1 cellular context compared by ENCODE assay signal in the genomic region with DNA sequence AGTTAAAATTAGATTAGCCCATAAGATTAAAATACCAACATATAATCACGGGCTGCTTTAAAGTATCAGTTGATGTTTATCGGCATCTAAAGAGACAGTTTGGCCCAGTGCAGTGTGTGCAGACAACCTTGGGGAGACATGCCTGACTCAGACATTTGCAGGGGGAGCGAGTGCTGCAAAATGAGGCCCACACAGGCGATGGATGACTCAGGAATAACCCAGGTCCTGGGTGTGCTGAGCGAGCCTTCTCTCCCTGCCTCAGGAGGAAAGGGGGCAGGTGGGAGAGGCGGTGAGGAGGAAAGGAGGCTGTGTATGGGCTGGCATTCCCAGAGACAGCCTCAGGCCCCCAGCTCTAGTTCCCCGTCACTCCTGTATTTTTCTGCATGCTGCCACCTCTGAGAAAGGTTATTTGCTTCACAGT.
TF ChIP-seq lines count a peak whose summit lies in the region.

No MANE protein-coding gene starts in this region.

TF ChIP-seq in K562, 482 proteins besides CTCF, POLR2A, EP300 and RAD21 (continued from another document and continues in another):
- TF ChIP-seq, protein P1, sequence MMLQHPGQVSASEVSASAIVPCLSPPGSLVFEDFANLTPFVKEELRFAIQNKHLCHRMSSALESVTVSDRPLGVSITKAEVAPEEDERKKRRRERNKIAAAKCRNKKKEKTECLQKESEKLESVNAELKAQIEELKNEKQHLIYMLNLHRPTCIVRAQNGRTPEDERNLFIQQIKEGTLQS (IDR thresholded peaks at IDR 0.05) = peak; percentile 74
- TF ChIP-seq, protein P1 (CRISPR knock-in tag; conservative IDR thresholded peaks at IDR 0.05) = no peak
- TF ChIP-seq CBFA2T3 (IDR thresholded peaks at IDR 0.05) (peak; percentile 22; the same call in 1 of the 2 replicates), RBM34 (IDR thresholded peaks at IDR 0.05; ENCODE audit: borderline replicate concordance, insufficient read depth, low read length) (no peak), HOMEZ (CRISPR knock-in tag; IDR thresholded peaks at IDR 0.05) (no peak), E2F3 (CRISPR knock-in tag; IDR thresholded peaks at IDR 0.05) (no peak), EP400 (IDR thresholded peaks at IDR 0.05) (no peak), MAFG (tag; conservative IDR thresholded peaks at IDR 0.05) (peak; percentile 91), HOXB6 (CRISPR knock-in tag; IDR thresholded peaks at IDR 0.05; ENCODE audit: borderline replicate concordance) (no peak), ZNF23 (CRISPR knock-in tag; IDR thresholded peaks at IDR 0.05) (no peak), CHD7 (IDR thresholded peaks at IDR 0.05; ENCODE audit: low read depth, low read length) (no peak), MAFF (IDR thresholded peaks at IDR 0.05; ENCODE audit: low read length) (peak; percentile 73; the same call in 1 of the 2 replicates), SMARCC2 (IDR thresholded peaks at IDR 0.05; ENCODE audit: low read depth) (peak; percentile 50; the same call in 1 of the 2 replicates), KAT7 (CRISPR knock-in tag; IDR thresholded peaks at IDR 0.05; ENCODE audit: borderline replicate concordance) (no peak), TBL1XR1 (IDR thresholded peaks at IDR 0.05; ENCODE audit: low read length in 2 of 2) (no peak), CTBP1 (IDR thresholded peaks at IDR 0.05; ENCODE audit: borderline replicate concordance) (peak; percentile 56), ZC3H8 (IDR thresholded peaks at IDR 0.05) (no peak), HCFC1 (IDR thresholded peaks at IDR 0.05; ENCODE audit: low read depth, low read length) (no peak), ZNF609 (CRISPR knock-in tag; IDR thresholded peaks at IDR 0.05; ENCODE audit: borderline replicate concordance) (no peak), NFE2 (IDR thresholded peaks at IDR 0.05; ENCODE audit: low read depth) (peak; percentile 97), CREM (IDR thresholded peaks at IDR 0.05; ENCODE audit: low read depth) (peak; percentile 32; the same call in 1 of the 2 replicates), HDAC1 (IDR thresholded peaks at IDR 0.05) (peak in 1 of 2 experiments; percentile 47; a peak in 1 of 4 replicates), HDAC2 (IDR thresholded peaks at IDR 0.05) (peak; percentile 67; the same call in 1 of the 2 replicates), ZNF316 (IDR thresholded peaks at IDR 0.05) (peak; percentile 93), SREBF2 (CRISPR knock-in tag; IDR thresholded peaks at IDR 0.05) (no peak), NEUROD1 (IDR thresholded peaks at IDR 0.05; ENCODE audit: borderline replicate concordance, low read depth, low read length, partially characterized antibody) (peak; percentile 68), MAZ (CRISPR knock-in tag; conservative IDR thresholded peaks at IDR 0.05 in 1 of 2, IDR thresholded peaks at IDR 0.05 in 1 of 2) (peak; percentile 30 to 66; a peak in 2 of 4 replicates), SMAD4 (CRISPR knock-in tag; conservative IDR thresholded peaks at IDR 0.05) (peak; percentile 71; the same call in 1 of the 2 replicates), ZNF695 (CRISPR knock-in tag; IDR thresholded peaks at IDR 0.05) (no peak)
- TF ChIP-seq, protein P2, sequence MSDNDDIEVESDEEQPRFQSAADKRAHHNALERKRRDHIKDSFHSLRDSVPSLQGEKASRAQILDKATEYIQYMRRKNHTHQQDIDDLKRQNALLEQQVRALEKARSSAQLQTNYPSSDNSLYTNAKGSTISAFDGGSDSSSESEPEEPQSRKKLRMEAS (CRISPR knock-in tag; IDR thresholded peaks at IDR 0.05) = 0 out of 2 replicates have a peak, but pooled peaks have one; percentile 28
- TF ChIP-seq, protein P3, sequence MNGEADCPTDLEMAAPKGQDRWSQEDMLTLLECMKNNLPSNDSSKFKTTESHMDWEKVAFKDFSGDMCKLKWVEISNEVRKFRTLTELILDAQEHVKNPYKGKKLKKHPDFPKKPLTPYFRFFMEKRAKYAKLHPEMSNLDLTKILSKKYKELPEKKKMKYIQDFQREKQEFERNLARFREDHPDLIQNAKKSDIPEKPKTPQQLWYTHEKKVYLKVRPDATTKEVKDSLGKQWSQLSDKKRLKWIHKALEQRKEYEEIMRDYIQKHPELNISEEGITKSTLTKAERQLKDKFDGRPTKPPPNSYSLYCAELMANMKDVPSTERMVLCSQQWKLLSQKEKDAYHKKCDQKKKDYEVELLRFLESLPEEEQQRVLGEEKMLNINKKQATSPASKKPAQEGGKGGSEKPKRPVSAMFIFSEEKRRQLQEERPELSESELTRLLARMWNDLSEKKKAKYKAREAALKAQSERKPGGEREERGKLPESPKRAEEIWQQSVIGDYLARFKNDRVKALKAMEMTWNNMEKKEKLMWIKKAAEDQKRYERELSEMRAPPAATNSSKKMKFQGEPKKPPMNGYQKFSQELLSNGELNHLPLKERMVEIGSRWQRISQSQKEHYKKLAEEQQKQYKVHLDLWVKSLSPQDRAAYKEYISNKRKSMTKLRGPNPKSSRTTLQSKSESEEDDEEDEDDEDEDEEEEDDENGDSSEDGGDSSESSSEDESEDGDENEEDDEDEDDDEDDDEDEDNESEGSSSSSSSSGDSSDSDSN (IDR thresholded peaks at IDR 0.05; ENCODE audit: borderline replicate concordance in 1 of 2, low read depth in 2 of 2, low read length in 2 of 2) = peak in 1 of 2 experiments; percentile 86; a peak in 2 of 4 replicates
